8 cellular contexts compared by ENCODE assay signal in genomic region chr17:4367177-4367576, GRCh38. TPM values are rescaled to one million over a fixed set of nuclear protein-coding genes. Genes with fewer than 3 reads are reported as not detected.
A peak's percentile ranks its signal among the peaks of the same experiment; 100 is the strongest.
DNase-seq lines count a peak whose midpoint lies in the region; ATAC-seq and TF ChIP-seq lines count a peak whose summit lies in the region.
"Not testable (repeated sequence)": the region's sequence is repeated elsewhere in the genome, so short reads cannot be mapped to it uniquely, and the experiment has no call there.

No MANE protein-coding gene starts in this region.

- not testable (repeated sequence) for H3K27me3 ChIP-seq in BLaER1; endocrine pancreas (ENCODE audit: control insufficient read depth, insufficient read depth, low read length); right lobe of liver; neuron (ENCODE audit: insufficient read depth, low read length); stomach smooth muscle (ENCODE audit: control insufficient read depth in 1 of 2, insufficient read depth in 2 of 2, low read length in 2 of 2)

- H3K4me3 ChIP-seq in BLaER1 (peak overlapping the region; percentile 100), endocrine pancreas (ENCODE audit: control insufficient read depth, insufficient read depth, low read length) (peak overlapping the region; percentile 25), right lobe of liver (peak overlapping the region; percentile 96 to 100 (median 99)), neuron (ENCODE audit: low read length) (peak overlapping the region; percentile 29), stomach smooth muscle (ENCODE audit: low read length in 2 of 2) (peak overlapping the region in 1 of 2 donors; percentile 86)

- H3K4me3 Mint-ChIP-seq in IgD-negative memory B cell (peak overlapping the region; percentile 79 to 97 (median 88)), T-cell (peak overlapping the region; percentile 71 to 82 (median 81))
- peak overlapping the region; percentile 85 for H3K4me3 Mint-ChIP-seq in activated naive CD8-positive, alpha-beta T cell

- peaks cover 50% of the 10 kb centered on the region for H3K4me1 ChIP-seq in BLaER1
- H3K4me1 ChIP-seq in endocrine pancreas (ENCODE audit: control insufficient read depth, insufficient read depth, low read length); right lobe of liver; neuron (ENCODE audit: insufficient read depth, low read length): not testable (repeated sequence)
- H3K4me1 ChIP-seq in stomach smooth muscle (ENCODE audit: control insufficient read depth, insufficient read depth, low read length): peaks cover 15% of the 10 kb centered on the region

- peaks cover 41% of the 10 kb centered on the region for H4K20me1 ChIP-seq in BLaER1

- CTCF ChIA-PET in T-cell (lab: Charles Lee): interaction anchor here in 1 of 2 donors (0.6 kb wide), 1 partner anchor 1974 kb away, joined by 6 read pairs; no protein-coding TSS in a partner anchor

- H3K9ac ChIP-seq in BLaER1 (peak overlapping the region; percentile 4; the same call in 1 of the 2 replicates), endocrine pancreas (ENCODE audit: control insufficient read depth, insufficient read depth, low read length) (peak overlapping the region; percentile 56)
- H3K9ac ChIP-seq in stomach smooth muscle (ENCODE audit: low read length in 2 of 2): not testable (repeated sequence)

- peak overlapping the region; percentile 65 for H3K4me2 ChIP-seq in BLaER1

- POLR2A ChIA-PET in T-cell (lab: Charles Lee): interaction anchor here in 1 of 2 donors (1.3 kb wide), 1 partner anchor 224 kb away, joined by 7 read pairs; the partner anchor contains the start of genes CYB5D2 and ZZEF1

- TF ChIP-seq POLR2A in right lobe of liver (IDR thresholded peaks at IDR 0.05): not testable (repeated sequence)

- not testable (repeated sequence) for H3K9me3 ChIP-seq in BLaER1; endocrine pancreas (ENCODE audit: control insufficient read depth, low read length); right lobe of liver; neuron (ENCODE audit: low read length); stomach smooth muscle (ENCODE audit: control insufficient read depth in 2 of 2, low read length in 2 of 2)

- not testable (repeated sequence) for TF ChIP-seq CTCF in right lobe of liver (IDR thresholded peaks at IDR 0.05)

- peak overlapping the region; percentile 31; the same call in 1 of the 2 replicates for H3K27ac ChIP-seq in BLaER1
- peak overlapping the region; percentile 11 to 95 (median 37) for H3K27ac ChIP-seq in right lobe of liver
- peak overlapping the region; percentile 88 for H3K27ac ChIP-seq in stomach smooth muscle (ENCODE audit: low read length)

- 91% methylated on average over 8 of the region's 10 CpGs for WGBS in right lobe of liver (ENCODE audit: insufficient coverage, low coverage, low lambda C conversion rate, missing lambda C conversion rate)

- peaks cover 26 to 33% (median 32%) of the 10 kb centered on the region in 3 donors for H3K4me1 Mint-ChIP-seq in IgD-negative memory B cell
- H3K4me1 Mint-ChIP-seq in T-cell: peaks cover 27 to 31% (median 31%) of the 10 kb centered on the region in 3 donors
- H3K4me1 Mint-ChIP-seq in activated naive CD8-positive, alpha-beta T cell (ENCODE audit: low read depth): peaks cover 27% of the 10 kb centered on the region

- peak overlapping the region; percentile 74 for H2AFZ ChIP-seq in neuron (ENCODE audit: low read depth, low read length)

- H3K27ac Mint-ChIP-seq in IgD-negative memory B cell: peak overlapping the region; percentile 89 to 95 (median 95)
- H3K27ac Mint-ChIP-seq in T-cell: peak overlapping the region; percentile 96 to 99
- H3K27ac Mint-ChIP-seq in activated naive CD8-positive, alpha-beta T cell: peak overlapping the region; percentile 96

- intact Hi-C loops in right lobe of liver (cut with DNase I): not testable (repeated sequence)

- H3K27me3 Mint-ChIP-seq in IgD-negative memory B cell; T-cell; activated naive CD8-positive, alpha-beta T cell: not testable (repeated sequence)

- not testable (repeated sequence) for H3K36me3 ChIP-seq in BLaER1; endocrine pancreas (ENCODE audit: control insufficient read depth, insufficient read depth, low read length); right lobe of liver; neuron (ENCODE audit: insufficient read depth, low read length); stomach smooth muscle (ENCODE audit: control insufficient read depth in 2 of 2, insufficient read depth in 2 of 2, low read length in 2 of 2)

- not testable (repeated sequence) for H3K9me3 Mint-ChIP-seq in IgD-negative memory B cell; T-cell; activated naive CD8-positive, alpha-beta T cell (ENCODE audit: low read depth)

- H3K36me3 Mint-ChIP-seq in IgD-negative memory B cell; T-cell; activated naive CD8-positive, alpha-beta T cell: not testable (repeated sequence)

- ATAC-seq in T-cell (replicated peaks in 1 of 4); right lobe of liver: not testable (repeated sequence)

- not testable (repeated sequence) for DNase-seq in T-cell, right lobe of liver

RNA-seq across cellular contexts. Expression of gene UBE2G1, which starts 0.7 kb away (rescaled TPM):
- polyA plus RNA-seq in IgD-negative memory B cell: 97.5 TPM
- total RNA-seq in T-cell (10 to 100 TPM; 49.6 to 62.5 (median 56.4) TPM), right lobe of liver (10 to 100 TPM; 30.3 to 45.5 (median 38.8) TPM)

Comparison
In these comparisons a context has a peak if more than half of its experiments do, and no peak if none do; other contexts are left out.
1. H3K27ac ChIP-seq: peak in every context shown above with its lines; median percentile 88 in stomach smooth muscle; 37 in right lobe of liver; 31 in BLaER1.